1 cellular context compared by ENCODE assay signal in genomic region chr12:47705571-47706425, GRCh38.
TF ChIP-seq lines count a peak whose summit lies in the region.

A gene with protein sequence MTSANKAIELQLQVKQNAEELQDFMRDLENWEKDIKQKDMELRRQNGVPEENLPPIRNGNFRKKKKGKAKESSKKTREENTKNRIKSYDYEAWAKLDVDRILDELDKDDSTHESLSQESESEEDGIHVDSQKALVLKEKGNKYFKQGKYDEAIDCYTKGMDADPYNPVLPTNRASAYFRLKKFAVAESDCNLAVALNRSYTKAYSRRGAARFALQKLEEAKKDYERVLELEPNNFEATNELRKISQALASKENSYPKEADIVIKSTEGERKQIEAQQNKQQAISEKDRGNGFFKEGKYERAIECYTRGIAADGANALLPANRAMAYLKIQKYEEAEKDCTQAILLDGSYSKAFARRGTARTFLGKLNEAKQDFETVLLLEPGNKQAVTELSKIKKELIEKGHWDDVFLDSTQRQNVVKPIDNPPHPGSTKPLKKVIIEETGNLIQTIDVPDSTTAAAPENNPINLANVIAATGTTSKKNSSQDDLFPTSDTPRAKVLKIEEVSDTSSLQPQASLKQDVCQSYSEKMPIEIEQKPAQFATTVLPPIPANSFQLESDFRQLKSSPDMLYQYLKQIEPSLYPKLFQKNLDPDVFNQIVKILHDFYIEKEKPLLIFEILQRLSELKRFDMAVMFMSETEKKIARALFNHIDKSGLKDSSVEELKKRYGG (minus strand): TSS chr12:47706030. CDS start chr12:47702840, 3,190 bp downstream.

TF ChIP-seq in HepG2, 621 proteins besides CTCF, POLR2A, EP300 and RAD21 (continued from another document and continues in another):
- TF ChIP-seq, protein P1, sequence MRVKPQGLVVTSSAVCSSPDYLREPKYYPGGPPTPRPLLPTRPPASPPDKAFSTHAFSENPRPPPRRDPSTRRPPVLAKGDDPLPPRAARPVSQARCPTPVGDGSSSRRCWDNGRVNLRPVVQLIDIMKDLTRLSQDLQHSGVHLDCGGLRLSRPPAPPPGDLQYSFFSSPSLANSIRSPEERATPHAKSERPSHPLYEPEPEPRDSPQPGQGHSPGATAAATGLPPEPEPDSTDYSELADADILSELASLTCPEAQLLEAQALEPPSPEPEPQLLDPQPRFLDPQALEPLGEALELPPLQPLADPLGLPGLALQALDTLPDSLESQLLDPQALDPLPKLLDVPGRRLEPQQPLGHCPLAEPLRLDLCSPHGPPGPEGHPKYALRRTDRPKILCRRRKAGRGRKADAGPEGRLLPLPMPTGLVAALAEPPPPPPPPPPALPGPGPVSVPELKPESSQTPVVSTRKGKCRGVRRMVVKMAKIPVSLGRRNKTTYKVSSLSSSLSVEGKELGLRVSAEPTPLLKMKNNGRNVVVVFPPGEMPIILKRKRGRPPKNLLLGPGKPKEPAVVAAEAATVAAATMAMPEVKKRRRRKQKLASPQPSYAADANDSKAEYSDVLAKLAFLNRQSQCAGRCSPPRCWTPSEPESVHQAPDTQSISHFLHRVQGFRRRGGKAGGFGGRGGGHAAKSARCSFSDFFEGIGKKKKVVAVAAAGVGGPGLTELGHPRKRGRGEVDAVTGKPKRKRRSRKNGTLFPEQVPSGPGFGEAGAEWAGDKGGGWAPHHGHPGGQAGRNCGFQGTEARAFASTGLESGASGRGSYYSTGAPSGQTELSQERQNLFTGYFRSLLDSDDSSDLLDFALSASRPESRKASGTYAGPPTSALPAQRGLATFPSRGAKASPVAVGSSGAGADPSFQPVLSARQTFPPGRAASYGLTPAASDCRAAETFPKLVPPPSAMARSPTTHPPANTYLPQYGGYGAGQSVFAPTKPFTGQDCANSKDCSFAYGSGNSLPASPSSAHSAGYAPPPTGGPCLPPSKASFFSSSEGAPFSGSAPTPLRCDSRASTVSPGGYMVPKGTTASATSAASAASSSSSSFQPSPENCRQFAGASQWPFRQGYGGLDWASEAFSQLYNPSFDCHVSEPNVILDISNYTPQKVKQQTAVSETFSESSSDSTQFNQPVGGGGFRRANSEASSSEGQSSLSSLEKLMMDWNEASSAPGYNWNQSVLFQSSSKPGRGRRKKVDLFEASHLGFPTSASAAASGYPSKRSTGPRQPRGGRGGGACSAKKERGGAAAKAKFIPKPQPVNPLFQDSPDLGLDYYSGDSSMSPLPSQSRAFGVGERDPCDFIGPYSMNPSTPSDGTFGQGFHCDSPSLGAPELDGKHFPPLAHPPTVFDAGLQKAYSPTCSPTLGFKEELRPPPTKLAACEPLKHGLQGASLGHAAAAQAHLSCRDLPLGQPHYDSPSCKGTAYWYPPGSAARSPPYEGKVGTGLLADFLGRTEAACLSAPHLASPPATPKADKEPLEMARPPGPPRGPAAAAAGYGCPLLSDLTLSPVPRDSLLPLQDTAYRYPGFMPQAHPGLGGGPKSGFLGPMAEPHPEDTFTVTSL (CRISPR knock-in tag; IDR thresholded peaks at IDR 0.05; ENCODE audit: borderline replicate concordance) = peak; percentile 40; the same call in 1 of the 2 replicates
- TF ChIP-seq KLF13 (CRISPR knock-in tag; IDR thresholded peaks at IDR 0.05) (no peak), YEATS4 (CRISPR knock-in tag; IDR thresholded peaks at IDR 0.05; ENCODE audit: borderline replicate concordance) (peak; percentile 87), DNMT3B (CRISPR knock-in tag; conservative IDR thresholded peaks at IDR 0.05) (no peak), DPF2 (CRISPR knock-in tag; IDR thresholded peaks at IDR 0.05; ENCODE audit: borderline replicate concordance, low read depth) (no peak), ZSCAN9 (CRISPR knock-in tag; IDR thresholded peaks at IDR 0.05; ENCODE audit: borderline replicate concordance) (peak; percentile 59; the same call in 1 of the 2 replicates), AGO2 (optimal IDR thresholded peaks at IDR 0.05; ENCODE audit: low read depth, low read length) (peak; percentile 53), MXD1 (CRISPR knock-in tag; IDR thresholded peaks at IDR 0.05) (peak; percentile 79; the same call in 1 of the 2 replicates), MATR3 (CRISPR knock-in tag; IDR thresholded peaks at IDR 0.05) (no peak), ETV5 (CRISPR knock-in tag; IDR thresholded peaks at IDR 0.05; ENCODE audit: borderline replicate concordance) (peak; percentile 11; the same call in 1 of the 2 replicates), DR1 (CRISPR knock-in tag; IDR thresholded peaks at IDR 0.05) (0 out of 2 replicates have a peak, but pooled peaks have one; percentile 27), ZNF629 (CRISPR knock-in tag; conservative IDR thresholded peaks at IDR 0.05) (no peak), CREB1 (IDR thresholded peaks at IDR 0.05) (peak; percentile 65), CREB1 (CRISPR knock-in tag; IDR thresholded peaks at IDR 0.05) (no peak), FOXJ3 (CRISPR knock-in tag; IDR thresholded peaks at IDR 0.05; ENCODE audit: borderline replicate concordance) (no peak), HDAC6 (IDR thresholded peaks at IDR 0.05; ENCODE audit: low read depth, low read length) (no peak), ZFP1 (CRISPR knock-in tag; IDR thresholded peaks at IDR 0.05) (no peak), SMC3 (IDR thresholded peaks at IDR 0.05; ENCODE audit: low read length) (no peak), KDM1A (CRISPR knock-in tag; IDR thresholded peaks at IDR 0.05) (no peak), ZNF557 (CRISPR knock-in tag; IDR thresholded peaks at IDR 0.05) (no peak), HMG20B (CRISPR knock-in tag; conservative IDR thresholded peaks at IDR 0.05) (no peak), HNF4G (IDR thresholded peaks at IDR 0.05; ENCODE audit: borderline replicate concordance, low read depth, low read length) (no peak), HNF4G (CRISPR knock-in tag; IDR thresholded peaks at IDR 0.05; ENCODE audit: borderline replicate concordance, low read depth) (no peak), ZNF546 (CRISPR knock-in tag; conservative IDR thresholded peaks at IDR 0.05) (no peak), IRF2 (CRISPR knock-in tag; IDR thresholded peaks at IDR 0.05) (peak; percentile 26; the same call in 1 of the 2 replicates), ZC3H4 (CRISPR knock-in tag; IDR thresholded peaks at IDR 0.05; ENCODE audit: borderline replicate concordance) (no peak), ZNF75D (CRISPR knock-in tag; IDR thresholded peaks at IDR 0.05; ENCODE audit: borderline replicate concordance) (no peak)
- TF ChIP-seq, protein P2, sequence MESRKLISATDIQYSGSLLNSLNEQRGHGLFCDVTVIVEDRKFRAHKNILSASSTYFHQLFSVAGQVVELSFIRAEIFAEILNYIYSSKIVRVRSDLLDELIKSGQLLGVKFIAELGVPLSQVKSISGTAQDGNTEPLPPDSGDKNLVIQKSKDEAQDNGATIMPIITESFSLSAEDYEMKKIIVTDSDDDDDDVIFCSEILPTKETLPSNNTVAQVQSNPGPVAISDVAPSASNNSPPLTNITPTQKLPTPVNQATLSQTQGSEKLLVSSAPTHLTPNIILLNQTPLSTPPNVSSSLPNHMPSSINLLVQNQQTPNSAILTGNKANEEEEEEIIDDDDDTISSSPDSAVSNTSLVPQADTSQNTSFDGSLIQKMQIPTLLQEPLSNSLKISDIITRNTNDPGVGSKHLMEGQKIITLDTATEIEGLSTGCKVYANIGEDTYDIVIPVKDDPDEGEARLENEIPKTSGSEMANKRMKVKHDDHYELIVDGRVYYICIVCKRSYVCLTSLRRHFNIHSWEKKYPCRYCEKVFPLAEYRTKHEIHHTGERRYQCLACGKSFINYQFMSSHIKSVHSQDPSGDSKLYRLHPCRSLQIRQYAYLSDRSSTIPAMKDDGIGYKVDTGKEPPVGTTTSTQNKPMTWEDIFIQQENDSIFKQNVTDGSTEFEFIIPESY (CRISPR knock-in tag; IDR thresholded peaks at IDR 0.05) = no peak
- TF ChIP-seq, protein P3, sequence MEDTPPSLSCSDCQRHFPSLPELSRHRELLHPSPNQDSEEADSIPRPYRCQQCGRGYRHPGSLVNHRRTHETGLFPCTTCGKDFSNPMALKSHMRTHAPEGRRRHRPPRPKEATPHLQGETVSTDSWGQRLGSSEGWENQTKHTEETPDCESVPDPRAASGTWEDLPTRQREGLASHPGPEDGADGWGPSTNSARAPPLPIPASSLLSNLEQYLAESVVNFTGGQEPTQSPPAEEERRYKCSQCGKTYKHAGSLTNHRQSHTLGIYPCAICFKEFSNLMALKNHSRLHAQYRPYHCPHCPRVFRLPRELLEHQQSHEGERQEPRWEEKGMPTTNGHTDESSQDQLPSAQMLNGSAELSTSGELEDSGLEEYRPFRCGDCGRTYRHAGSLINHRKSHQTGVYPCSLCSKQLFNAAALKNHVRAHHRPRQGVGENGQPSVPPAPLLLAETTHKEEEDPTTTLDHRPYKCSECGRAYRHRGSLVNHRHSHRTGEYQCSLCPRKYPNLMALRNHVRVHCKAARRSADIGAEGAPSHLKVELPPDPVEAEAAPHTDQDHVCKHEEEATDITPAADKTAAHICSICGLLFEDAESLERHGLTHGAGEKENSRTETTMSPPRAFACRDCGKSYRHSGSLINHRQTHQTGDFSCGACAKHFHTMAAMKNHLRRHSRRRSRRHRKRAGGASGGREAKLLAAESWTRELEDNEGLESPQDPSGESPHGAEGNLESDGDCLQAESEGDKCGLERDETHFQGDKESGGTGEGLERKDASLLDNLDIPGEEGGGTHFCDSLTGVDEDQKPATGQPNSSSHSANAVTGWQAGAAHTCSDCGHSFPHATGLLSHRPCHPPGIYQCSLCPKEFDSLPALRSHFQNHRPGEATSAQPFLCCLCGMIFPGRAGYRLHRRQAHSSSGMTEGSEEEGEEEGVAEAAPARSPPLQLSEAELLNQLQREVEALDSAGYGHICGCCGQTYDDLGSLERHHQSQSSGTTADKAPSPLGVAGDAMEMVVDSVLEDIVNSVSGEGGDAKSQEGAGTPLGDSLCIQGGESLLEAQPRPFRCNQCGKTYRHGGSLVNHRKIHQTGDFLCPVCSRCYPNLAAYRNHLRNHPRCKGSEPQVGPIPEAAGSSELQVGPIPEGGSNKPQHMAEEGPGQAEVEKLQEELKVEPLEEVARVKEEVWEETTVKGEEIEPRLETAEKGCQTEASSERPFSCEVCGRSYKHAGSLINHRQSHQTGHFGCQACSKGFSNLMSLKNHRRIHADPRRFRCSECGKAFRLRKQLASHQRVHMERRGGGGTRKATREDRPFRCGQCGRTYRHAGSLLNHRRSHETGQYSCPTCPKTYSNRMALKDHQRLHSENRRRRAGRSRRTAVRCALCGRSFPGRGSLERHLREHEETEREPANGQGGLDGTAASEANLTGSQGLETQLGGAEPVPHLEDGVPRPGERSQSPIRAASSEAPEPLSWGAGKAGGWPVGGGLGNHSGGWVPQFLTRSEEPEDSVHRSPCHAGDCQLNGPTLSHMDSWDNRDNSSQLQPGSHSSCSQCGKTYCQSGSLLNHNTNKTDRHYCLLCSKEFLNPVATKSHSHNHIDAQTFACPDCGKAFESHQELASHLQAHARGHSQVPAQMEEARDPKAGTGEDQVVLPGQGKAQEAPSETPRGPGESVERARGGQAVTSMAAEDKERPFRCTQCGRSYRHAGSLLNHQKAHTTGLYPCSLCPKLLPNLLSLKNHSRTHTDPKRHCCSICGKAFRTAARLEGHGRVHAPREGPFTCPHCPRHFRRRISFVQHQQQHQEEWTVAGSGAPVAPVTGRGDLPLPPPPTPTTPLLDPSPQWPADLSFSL (CRISPR knock-in tag; IDR thresholded peaks at IDR 0.05) = 0 out of 2 replicates have a peak, but pooled peaks have one; percentile 14
- TF ChIP-seq, protein P4, sequence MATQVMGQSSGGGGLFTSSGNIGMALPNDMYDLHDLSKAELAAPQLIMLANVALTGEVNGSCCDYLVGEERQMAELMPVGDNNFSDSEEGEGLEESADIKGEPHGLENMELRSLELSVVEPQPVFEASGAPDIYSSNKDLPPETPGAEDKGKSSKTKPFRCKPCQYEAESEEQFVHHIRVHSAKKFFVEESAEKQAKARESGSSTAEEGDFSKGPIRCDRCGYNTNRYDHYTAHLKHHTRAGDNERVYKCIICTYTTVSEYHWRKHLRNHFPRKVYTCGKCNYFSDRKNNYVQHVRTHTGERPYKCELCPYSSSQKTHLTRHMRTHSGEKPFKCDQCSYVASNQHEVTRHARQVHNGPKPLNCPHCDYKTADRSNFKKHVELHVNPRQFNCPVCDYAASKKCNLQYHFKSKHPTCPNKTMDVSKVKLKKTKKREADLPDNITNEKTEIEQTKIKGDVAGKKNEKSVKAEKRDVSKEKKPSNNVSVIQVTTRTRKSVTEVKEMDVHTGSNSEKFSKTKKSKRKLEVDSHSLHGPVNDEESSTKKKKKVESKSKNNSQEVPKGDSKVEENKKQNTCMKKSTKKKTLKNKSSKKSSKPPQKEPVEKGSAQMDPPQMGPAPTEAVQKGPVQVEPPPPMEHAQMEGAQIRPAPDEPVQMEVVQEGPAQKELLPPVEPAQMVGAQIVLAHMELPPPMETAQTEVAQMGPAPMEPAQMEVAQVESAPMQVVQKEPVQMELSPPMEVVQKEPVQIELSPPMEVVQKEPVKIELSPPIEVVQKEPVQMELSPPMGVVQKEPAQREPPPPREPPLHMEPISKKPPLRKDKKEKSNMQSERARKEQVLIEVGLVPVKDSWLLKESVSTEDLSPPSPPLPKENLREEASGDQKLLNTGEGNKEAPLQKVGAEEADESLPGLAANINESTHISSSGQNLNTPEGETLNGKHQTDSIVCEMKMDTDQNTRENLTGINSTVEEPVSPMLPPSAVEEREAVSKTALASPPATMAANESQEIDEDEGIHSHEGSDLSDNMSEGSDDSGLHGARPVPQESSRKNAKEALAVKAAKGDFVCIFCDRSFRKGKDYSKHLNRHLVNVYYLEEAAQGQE (IDR thresholded peaks at IDR 0.05; ENCODE audit: borderline replicate concordance in 1 of 2, low read depth in 1 of 2, low read length in 2 of 2) = no peak
